Comparison of ENCODE assay signal across 14 cellular contexts in genomic region chr11:86811637-86812321, GRCh38. TPM values are rescaled to one million over a fixed set of nuclear protein-coding genes. Genes with fewer than 3 reads are reported as not detected.
DNase-seq lines count a peak whose midpoint lies in the region; FAIRE-seq and TF ChIP-seq lines count a peak whose summit lies in the region.
"Had no signal": no experiment of that assay in that cellular context is flagged by ENCODE, and none has a peak within 500 bp of the region (broad histone marks: within the 10 kb centered on the region; RNA-seq: fewer than 3 reads in every experiment).

No MANE protein-coding gene starts in this region.

- DNase-seq in astrocyte of the hippocampus (ENCODE audit: low read depth, low spot score): peak; percentile 83
- no peak for DNase-seq in keratinocyte (ENCODE audit: low read depth, low spot score)
- no peak for DNase-seq in transverse colon
- DNase-seq in Ammon's horn (ENCODE audit: low spot score): no peak
- DNase-seq in NCI-H1417 (lab: John Stamatoyannopoulos, UW): no peak
- DNase-seq in colonic mucosa: no peak
- DNase-seq: activated CD4-positive, alpha-beta T cell treated with anti-CD3 and anti-CD28 coated beads for 1 hour; activated naive CD4-positive, alpha-beta T cell treated with anti-CD3 and anti-CD28 coated beads for 36 hours; GF-D8; NCI-H2107; SHP77 treated with DMSO at 0.1 percent for 48 hours; stimulated activated naive CD4-positive, alpha-beta T cell had no signal

- in situ Hi-C loops in transverse colon (cut with MboI; ENCODE audit: low pct_ligation_motif_present in 1 of 4, low pct_unique_long_range_greater_than_20kb in 1 of 4, low sequenced_read_pairs in 3 of 4): loop anchor here in 2 of 4 donors (5.0 to 25.0 kb wide), 3 partner anchors 197 to 354 kb away; no protein-coding TSS in a partner anchor

- no peak for TF ChIP-seq CTCF in HEK293 (tag by site-specific recombination; IDR thresholded peaks at IDR 0.05)
- no peak for TF ChIP-seq CTCF in keratinocyte (optimal IDR thresholded peaks at IDR 0.05 in 1 of 3, IDR thresholded peaks at IDR 0.05 in 1 of 3, conservative IDR thresholded peaks at IDR 0.05 in 1 of 3; ENCODE audit: extremely low read depth in 1 of 3, insufficient read depth in 2 of 3, low read length in 3 of 3)
- no peak for TF ChIP-seq CTCF in transverse colon (IDR thresholded peaks at IDR 0.05)
- no peak for TF ChIP-seq CTCF in colonic mucosa (IDR thresholded peaks at IDR 0.05)

- TF ChIP-seq POLR2A in transverse colon (IDR thresholded peaks at IDR 0.05): no peak

- POLR2A ChIA-PET in HEK293 (lab: Yijun Ruan, JAX): interaction anchor here (0.7 to 3.4 kb wide), 3 partner anchors 11 to 117 kb away, joined by 3 to 10 read pairs (median 3); partner anchors contain the start of gene PRSS23

- no peak overlapping the region for H3K4me2 ChIP-seq in keratinocyte (ENCODE audit: control insufficient read depth, extremely low read depth, insufficient read depth, low read depth, low read length)

- WGBS in transverse colon (ENCODE audit: low coverage in 1 of 2), 2 donors: 60 to 64% methylated on average over 1 to 2 of the region's 2 CpGs

- no peak for TF ChIP-seq EP300 in transverse colon (IDR thresholded peaks at IDR 0.05; ENCODE audit: low read depth)

- CTCF ChIA-PET in HEK293 (lab: Yijun Ruan, JAX): interaction anchor here (1.3 to 2.7 kb wide), 3 partner anchors 8 to 451 kb away, joined by 4 to 15 read pairs (median 4); no protein-coding TSS in a partner anchor

- H3K36me3 ChIP-seq in HEK293 (ENCODE audit: control insufficient read depth in 2 of 2, insufficient read depth in 1 of 2, low read length in 2 of 2) (peaks cover 0 to 16% of the 10 kb centered on the region in 2 experiments; a peak in 1 of 3 replicates), keratinocyte (ENCODE audit: control insufficient read depth in 2 of 2, extremely low read depth in 1 of 2, insufficient read depth in 2 of 2, low read length in 2 of 2) (peaks cover 9 to 17% of the 10 kb centered on the region in 2 experiments), transverse colon (no peaks in the 10 kb centered on the region), colonic mucosa (no peaks in the 10 kb centered on the region)

- H3K27me3 ChIP-seq in keratinocyte (ENCODE audit: control insufficient read depth, extremely low read depth, insufficient read depth, low read length): no peaks in the 10 kb centered on the region
- H3K27me3 ChIP-seq in transverse colon: no peaks in the 10 kb centered on the region
- no peaks in the 10 kb centered on the region for H3K27me3 ChIP-seq in colonic mucosa

- H3K4me3 ChIP-seq in HEK293 (ENCODE audit: low read depth, low read length) (no peak overlapping the region), keratinocyte (ENCODE audit: control insufficient read depth in 2 of 3, extremely low read depth in 1 of 3, insufficient read depth in 2 of 3, low read depth in 1 of 3, low read length in 3 of 3) (no peak overlapping the region), transverse colon (no peak overlapping the region), colonic mucosa (no peak overlapping the region)
- H3K4me3 ChIP-seq: skin epidermis had no signal

- dilution Hi-C loops in keratinocyte (cut with MboI; ENCODE audit: extremely low pct_ligation_motif_present, low sequenced_read_pairs): no loop called here

- H3K4me1 ChIP-seq in HEK293 (ENCODE audit: control insufficient read depth, insufficient read depth, low read length) (peaks cover 3% of the 10 kb centered on the region; the same call in 1 of the 2 replicates), keratinocyte (ENCODE audit: control insufficient read depth, extremely low read depth, insufficient read depth, low read length) (peaks cover 36% of the 10 kb centered on the region), transverse colon (peaks cover 0 to 29% (median 16%) of the 10 kb centered on the region in 4 donors), colonic mucosa (no peaks in the 10 kb centered on the region)

- intact Hi-C loops in transverse colon (cut with DNase I; ENCODE audit: low total_unique reads): no loop called here
- intact Hi-C loops in colonic mucosa (cut with DNase I): no loop called here

- no peak overlapping the region for H3K27ac ChIP-seq in HEK293 (ENCODE audit: extremely low read depth, low read depth, low read length)
- H3K27ac ChIP-seq in keratinocyte (ENCODE audit: control insufficient read depth, insufficient read depth, low read length): no peak overlapping the region
- peak overlapping the region in 3 of 4 donors; percentile 20 to 84 (median 82) for H3K27ac ChIP-seq in transverse colon
- no peak overlapping the region for H3K27ac ChIP-seq in colonic mucosa
- H3K27ac ChIP-seq: skin epidermis had no signal

- H3K9me1 ChIP-seq in keratinocyte (ENCODE audit: control insufficient read depth, extremely low read depth, insufficient read depth, low read length): no peaks in the 10 kb centered on the region

- no peak overlapping the region for H3K9ac ChIP-seq in keratinocyte (ENCODE audit: control insufficient read depth, extremely low read depth, insufficient read depth, low read length)
- H3K9ac ChIP-seq in colonic mucosa (ENCODE audit: low read depth in 2 of 2, low read length in 2 of 2): no peak overlapping the region

- no peaks in the 10 kb centered on the region for H3K9me3 ChIP-seq in HEK293 (ENCODE audit: control insufficient read depth, insufficient read depth, low read depth, low read length)
- H3K9me3 ChIP-seq in keratinocyte (ENCODE audit: control insufficient read depth, low read depth, low read length): no peaks in the 10 kb centered on the region
- H3K9me3 ChIP-seq in transverse colon: no peaks in the 10 kb centered on the region
- no peaks in the 10 kb centered on the region for H3K9me3 ChIP-seq in colonic mucosa

- peak; percentile 87 for FAIRE-seq in keratinocyte (lab: Jason Lieb, UNC)

- no peaks in the 10 kb centered on the region for H4K20me1 ChIP-seq in keratinocyte (ENCODE audit: control insufficient read depth, extremely low read depth, insufficient read depth, low read length)

- H3K79me2 ChIP-seq in keratinocyte (ENCODE audit: control insufficient read depth, insufficient read depth, low read length): peaks cover 33% of the 10 kb centered on the region

- no peak overlapping the region for H2AFZ ChIP-seq in keratinocyte (ENCODE audit: control insufficient read depth, low read length)

TF ChIP-seq in HEK293, 187 proteins besides CTCF, POLR2A, EP300 and RAD21:
- TF ChIP-seq SP7 (tag by site-specific recombination; IDR thresholded peaks at IDR 0.05) (0 out of 2 replicates have a peak, but pooled peaks have one; percentile 18), ZBTB20 (tag by site-specific recombination; IDR thresholded peaks at IDR 0.05) (0 out of 2 replicates have a peak, but pooled peaks have one; percentile 18), ZNF830 (tag by site-specific recombination; IDR thresholded peaks at IDR 0.05; ENCODE audit: low read depth) (no peak), ZFP69B (tag by site-specific recombination; IDR thresholded peaks at IDR 0.05) (peak; percentile 53; the same call in 1 of the 2 replicates), ZEB2 (tag by site-specific recombination; IDR thresholded peaks at IDR 0.05) (0 out of 2 replicates have a peak, but pooled peaks have one; percentile 15), ZNF354C (tag by site-specific recombination; IDR thresholded peaks at IDR 0.05; ENCODE audit: borderline replicate concordance, low read depth) (no peak), ZNF600 (tag by site-specific recombination; IDR thresholded peaks at IDR 0.05) (peak; percentile 41; the same call in 1 of the 2 replicates)
- TF ChIP-seq, protein P1, sequence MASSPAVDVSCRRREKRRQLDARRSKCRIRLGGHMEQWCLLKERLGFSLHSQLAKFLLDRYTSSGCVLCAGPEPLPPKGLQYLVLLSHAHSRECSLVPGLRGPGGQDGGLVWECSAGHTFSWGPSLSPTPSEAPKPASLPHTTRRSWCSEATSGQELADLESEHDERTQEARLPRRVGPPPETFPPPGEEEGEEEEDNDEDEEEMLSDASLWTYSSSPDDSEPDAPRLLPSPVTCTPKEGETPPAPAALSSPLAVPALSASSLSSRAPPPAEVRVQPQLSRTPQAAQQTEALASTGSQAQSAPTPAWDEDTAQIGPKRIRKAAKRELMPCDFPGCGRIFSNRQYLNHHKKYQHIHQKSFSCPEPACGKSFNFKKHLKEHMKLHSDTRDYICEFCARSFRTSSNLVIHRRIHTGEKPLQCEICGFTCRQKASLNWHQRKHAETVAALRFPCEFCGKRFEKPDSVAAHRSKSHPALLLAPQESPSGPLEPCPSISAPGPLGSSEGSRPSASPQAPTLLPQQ (tag by site-specific recombination; IDR thresholded peaks at IDR 0.05): peak; percentile 58; the same call in 1 of the 2 replicates

RNA-seq across cellular contexts. Expression of gene PRSS23, which starts 11.4 kb away (rescaled TPM):
- polyA plus RNA-seq in keratinocyte: 126 to 168 TPM (median 143 TPM) in 3 replicates
- 61.9 TPM for polyA plus RNA-seq in keratinocyte (2011; ENCODE audit: low read depth)
- polyA plus RNA-seq in keratinocyte (2011; cell fraction: cytosol; rRNA removed): 77.7 and 94.8 TPM in 2 replicates
- polyA plus RNA-seq in keratinocyte (2011; cell fraction: nucleus; rRNA removed): 145 and 184 TPM in 2 replicates
- polyA plus RNA-seq in keratinocyte (2012; ENCODE audit: low replicate concordance): 112 and 148 TPM in 2 replicates
- polyA minus RNA-seq in keratinocyte: 143 to 157 TPM (median 154 TPM) in 3 replicates
- polyA minus RNA-seq in keratinocyte (2011; cell fraction: cytosol; rRNA and poly(A)+ RNA removed): 114 TPM
- polyA minus RNA-seq in keratinocyte (2011; cell fraction: nucleus; rRNA and poly(A)+ RNA removed): 89.4 and 205 TPM in 2 replicates
- total RNA-seq in transverse colon: 100 to 1,000 TPM in 1 of 4 donors, 10 to 100 TPM in 3; 48.8 to 220 (median 49.7) TPM
- 10 to 100 TPM; 45.5 to 46.4 TPM for total RNA-seq in colonic mucosa

Comparison
In these comparisons a context has a peak if more than half of its experiments do, and no peak if none do; other contexts are left out.
1. H3K27ac ChIP-seq: peak in transverse colon (3 of 4); none in HEK293 (single experiment), keratinocyte (single experiment) and colonic mucosa (single experiment).